ENCODE assay signal across 10 cellular contexts in genomic region chr10:3196971-3197353, GRCh38. TPM values are rescaled to one million over a fixed set of nuclear protein-coding genes. Genes with fewer than 3 reads are reported as not detected.
DNase-seq lines count a peak whose midpoint lies in the region; ATAC-seq and TF ChIP-seq lines count a peak whose summit lies in the region.
"Had no signal": no experiment of that assay in that cellular context is flagged by ENCODE, and none has a peak within 500 bp of the region (broad histone marks: within the 10 kb centered on the region; RNA-seq: fewer than 3 reads in every experiment).

No MANE protein-coding gene starts in this region.

- CTCF ChIA-PET in mammary epithelial cell (lab: Charles Lee; ENCODE audit: low non-redundant PET) = interaction anchor here (0.9 kb wide), 1 partner anchor 1618 kb away, joined by 8 read pairs; no protein-coding TSS in a partner anchor

- no peak for TF ChIP-seq POLR2A in breast epithelium (IDR thresholded peaks at IDR 0.05)

- 58% methylated on average over 5 of the region's 12 CpGs for WGBS in mammary epithelial cell (ENCODE audit: low coverage, missing lambda C conversion rate)

- H4K20me1 ChIP-seq in mammary epithelial cell (ENCODE audit: insufficient read depth, low read length) = no peaks in the 10 kb centered on the region

- dilution Hi-C loops in mammary epithelial cell (cut with HindIII; ENCODE audit: low sequenced_read_pairs) = no loop called here

- H3K4me3 ChIP-seq in breast epithelium = peak overlapping the region in 2 of 3 donors; percentile 12 to 46
- no peak overlapping the region for H3K4me3 ChIP-seq in mammary epithelial cell (replicated peaks in 1 of 3; ENCODE audit: insufficient read depth in 1 of 3, low read depth in 2 of 3, low read length in 3 of 3)
- peak overlapping the region; percentile 63 for H3K4me3 ChIP-seq in coronary artery
- H3K4me3 ChIP-seq in muscle layer of colon (ENCODE audit: low read depth in 1 of 2, low read length in 2 of 2) = peak overlapping the region; percentile 9 to 14
- peak overlapping the region; percentile 17 to 33 for H3K4me3 ChIP-seq in tibial artery
- H3K4me3 ChIP-seq: GM12878 had no signal

- H3K36me3 ChIP-seq in breast epithelium = no peaks in the 10 kb centered on the region
- no peaks in the 10 kb centered on the region for H3K36me3 ChIP-seq in mammary epithelial cell (ENCODE audit: insufficient read depth, low read length)
- no peaks in the 10 kb centered on the region for H3K36me3 ChIP-seq in muscle layer of colon (ENCODE audit: insufficient read depth, low read length)
- no peaks in the 10 kb centered on the region for H3K36me3 ChIP-seq in tibial artery

- no TSS peak for BruUV-seq in mammary epithelial cell (replicated peaks; lab: Mats Ljungman, UMichigan)

- H2AFZ ChIP-seq in mammary epithelial cell (ENCODE audit: low read depth, low read length) = no peak overlapping the region

- no peak overlapping the region for H3K4me2 ChIP-seq in mammary epithelial cell (ENCODE audit: insufficient read depth, low read depth, low read length)

- H3K79me2 ChIP-seq in mammary epithelial cell (ENCODE audit: insufficient read depth, low read length) = no peaks in the 10 kb centered on the region

- H3K27me3 ChIP-seq in breast epithelium = no peaks in the 10 kb centered on the region
- peaks cover 12% of the 10 kb centered on the region for H3K27me3 ChIP-seq in mammary epithelial cell (ENCODE audit: insufficient read depth, low read length)
- H3K27me3 ChIP-seq in muscle layer of colon (ENCODE audit: control insufficient read depth in 1 of 2, insufficient read depth in 2 of 2, low read length in 2 of 2) = no peaks in the 10 kb centered on the region
- H3K27me3 ChIP-seq in tibial artery = no peaks in the 10 kb centered on the region

- intact Hi-C loops in breast epithelium (cut with DNase I; ENCODE audit: low total_unique reads) = no loop called here
- intact Hi-C loops in mammary epithelial cell (cut with micrococcal nuclease) = loop anchor here (1.0 to 10.0 kb wide), 8 partner anchors 30 to 1574 kb away; no protein-coding TSS in a partner anchor
- intact Hi-C loops in tibial artery (cut with DNase I; ENCODE audit: low total_unique reads) = loop anchor here (5.0 kb wide), 1 partner anchor 1575 kb away; no protein-coding TSS in a partner anchor

- TF ChIP-seq CTCF in breast epithelium (IDR thresholded peaks at IDR 0.05) (no peak), mammary epithelial cell (conservative IDR thresholded peaks at IDR 0.05 in 1 of 2, IDR thresholded peaks at IDR 0.05 in 1 of 2; ENCODE audit: extremely low read depth in 1 of 2, insufficient read depth in 1 of 2, low read depth in 1 of 2, low read length in 2 of 2) (no peak), coronary artery (IDR thresholded peaks at IDR 0.05) (no peak), tibial artery (IDR thresholded peaks at IDR 0.05) (no peak)

- H3K4me1 ChIP-seq in breast epithelium = peaks cover 0 to 3% of the 10 kb centered on the region in 2 donors
- peaks cover 16% of the 10 kb centered on the region for H3K4me1 ChIP-seq in mammary epithelial cell (ENCODE audit: insufficient read depth, low read length)
- H3K4me1 ChIP-seq in muscle layer of colon (ENCODE audit: insufficient read depth, low read length) = peaks cover 11% of the 10 kb centered on the region
- H3K4me1 ChIP-seq in tibial artery = peaks cover 0 to 22% (median 4%) of the 10 kb centered on the region in 4 donors
- H3K4me1 ChIP-seq: foreskin keratinocyte had no signal

- ATAC-seq in GM21717 (IDR thresholded peaks at IDR 0.05; ENCODE audit: unreplicated experiment) (no peak), HG03175 (IDR thresholded peaks at IDR 0.05; ENCODE audit: unreplicated experiment) (no peak)

- in situ Hi-C loops in mammary epithelial cell (cut with MboI; ENCODE audit: low sequenced_read_pairs in 2 of 2) = loop anchor here in 1 of 2 donors (10.0 to 25.0 kb wide), 2 partner anchors 578 to 1590 kb away; no protein-coding TSS in a partner anchor

- DNase-seq in breast epithelium (ENCODE audit: low spot score in 2 of 2) (no peak), mammary epithelial cell (no peak), coronary artery (ENCODE audit: low spot score) (no peak), tibial artery (no peak)
- no peak for DNase-seq in activated CD4-positive, alpha-beta T cell treated with anti-CD3 and anti-CD28 coated beads, Interleukin-2, amount 50 U/mL, for 1 hour

- H3K9ac ChIP-seq in mammary epithelial cell (ENCODE audit: insufficient read depth, low read length) (no peak overlapping the region), muscle layer of colon (ENCODE audit: low read length) (no peak overlapping the region)

- H3K27ac ChIP-seq in breast epithelium (no peak overlapping the region), mammary epithelial cell (ENCODE audit: insufficient read depth, low read depth, low read length) (no peak overlapping the region), coronary artery (peak overlapping the region in 1 of 2 donors; percentile 40), muscle layer of colon (ENCODE audit: low read depth, low read length) (no peak overlapping the region), tibial artery (peak overlapping the region in 1 of 2 donors; percentile 20)

- no peaks in the 10 kb centered on the region for H3K9me3 ChIP-seq in breast epithelium
- no peaks in the 10 kb centered on the region for H3K9me3 ChIP-seq in mammary epithelial cell (replicated peaks; ENCODE audit: insufficient read depth, low read length)
- no peaks in the 10 kb centered on the region for H3K9me3 ChIP-seq in muscle layer of colon (ENCODE audit: low read length)
- H3K9me3 ChIP-seq in tibial artery = no peaks in the 10 kb centered on the region

RNA-seq across cellular contexts. Expression of gene PITRM1, which starts 24.4 kb away (rescaled TPM):
- total RNA-seq in breast epithelium (10 to 100 TPM; 64.9 to 76.0 (median 75.8) TPM), mammary epithelial cell (100 to 1,000 TPM in 1 of 2 donors, 10 to 100 TPM in 1; 99.0 to 127 TPM)
- 71.5 TPM for polyA plus RNA-seq in mammary epithelial cell
- polyA minus RNA-seq in mammary epithelial cell = 118 TPM

Comparison
In these comparisons a context has a peak if more than half of its experiments do, and no peak if none do; other contexts are left out.
1. H3K4me3 ChIP-seq: peak in breast epithelium (2 of 3), coronary artery (single experiment), muscle layer of colon (2 of 2) and tibial artery (2 of 2); none in mammary epithelial cell (0 of 3).